Comparison of ENCODE assay signal across 8 cellular contexts in the genomic region with DNA sequence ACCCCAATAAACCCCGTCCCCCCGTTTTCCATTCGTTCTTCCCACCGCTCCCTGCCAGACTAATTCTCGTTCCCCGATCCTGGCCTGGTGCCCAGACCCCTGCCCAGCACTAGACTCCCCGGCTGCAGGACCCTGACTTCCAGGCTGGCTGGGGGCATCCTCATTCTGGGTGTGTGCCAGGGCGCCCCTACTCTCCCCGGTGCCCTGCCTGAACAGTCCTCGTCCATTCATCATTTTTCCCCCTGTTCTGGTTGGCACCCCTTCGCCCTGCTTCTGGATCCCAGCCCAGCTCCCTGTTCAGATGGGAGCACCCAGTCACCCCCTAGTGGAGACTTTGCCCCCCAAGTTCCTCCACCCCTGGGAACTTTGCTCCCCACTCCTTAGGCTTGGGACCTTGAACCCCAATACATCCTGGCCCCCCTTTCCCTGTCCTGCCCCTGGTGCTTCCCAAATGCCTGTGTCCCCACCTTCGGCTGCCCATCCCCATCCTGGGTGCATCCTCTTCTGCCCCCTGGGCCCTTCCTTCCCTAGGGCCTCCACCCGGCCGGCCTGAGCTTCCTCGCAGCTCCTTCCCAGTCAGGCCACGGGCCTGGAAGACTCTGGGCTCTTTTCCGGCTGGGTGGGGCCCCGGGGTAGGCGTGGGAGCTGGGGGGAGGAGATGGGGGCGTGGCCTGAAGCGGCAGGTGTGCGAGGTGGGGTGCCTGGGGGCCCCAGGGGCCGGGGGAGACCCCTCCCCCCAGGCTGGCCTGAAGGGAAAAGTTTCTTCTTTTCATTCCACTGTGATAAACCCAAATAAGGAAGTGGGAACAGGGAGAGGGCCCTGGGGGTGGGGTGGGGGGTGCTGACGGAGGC. TPM values are rescaled to one million over a fixed set of nuclear protein-coding genes. Genes with fewer than 3 reads are reported as not detected.
DNase-seq lines count a peak whose midpoint lies in the region; ATAC-seq, FAIRE-seq and TF ChIP-seq lines count a peak whose summit lies in the region.

No MANE protein-coding gene starts in this region.

- peak overlapping the region; percentile 86 for H3K4me3 Mint-ChIP-seq in endodermal cell

- peaks cover 32% of the 10 kb centered on the region for H3K4me1 ChIP-seq in A549
- H3K4me1 ChIP-seq in SJSA1 (replicated peaks): peaks cover 34% of the 10 kb centered on the region
- peaks cover 11% of the 10 kb centered on the region for H3K4me1 ChIP-seq in endodermal cell (ENCODE audit: control insufficient read depth, insufficient read depth, low read length)
- peaks cover 29% of the 10 kb centered on the region for H3K4me1 ChIP-seq in muscle layer of colon (ENCODE audit: insufficient read depth, low read length)

- POLR2A ChIA-PET in A549 (lab: Yijun Ruan, JAX): interaction anchor here (0.6 to 1.5 kb wide), 3 partner anchors 11 to 19 kb away, joined by 3 to 7 read pairs (median 5); partner anchors contain the start of gene FKBP2

- H3K9me3 ChIP-seq in A549: no peaks in the 10 kb centered on the region
- peaks cover 3% of the 10 kb centered on the region; the same call in 1 of the 2 replicates for H3K9me3 ChIP-seq in SJSA1 (replicated peaks)
- no peaks in the 10 kb centered on the region for H3K9me3 ChIP-seq in endodermal cell (ENCODE audit: control insufficient read depth, low read length)
- H3K9me3 ChIP-seq in muscle layer of colon (ENCODE audit: low read length): no peaks in the 10 kb centered on the region

- peak overlapping the region; percentile 84 for H3K4me3 ChIP-seq in A549
- peak overlapping the region; percentile 95 for H3K4me3 ChIP-seq in SJSA1
- H3K4me3 ChIP-seq in endodermal cell (ENCODE audit: low read length): peak overlapping the region; percentile 94
- H3K4me3 ChIP-seq in muscle layer of colon (ENCODE audit: low read depth in 1 of 2, low read length in 2 of 2): peak overlapping the region; percentile 82 to 90

- CTCF ChIA-PET in A549 (lab: Yijun Ruan, JAX): interaction anchor here (0.5 to 12.2 kb wide), 24 partner anchors 9 to 1437 kb away, joined by 3 to 220 read pairs (median 4); partner anchors contain the start of genes CATSPERZ, ESRRA, FERMT3 and KCNK4

- no peaks in the 10 kb centered on the region for H3K27me3 ChIP-seq in SJSA1 (replicated peaks)
- no peaks in the 10 kb centered on the region for H3K27me3 ChIP-seq in endodermal cell (ENCODE audit: control insufficient read depth, insufficient read depth, low read length, poor library complexity, severe bottlenecking)
- no peaks in the 10 kb centered on the region for H3K27me3 ChIP-seq in muscle layer of colon (ENCODE audit: control insufficient read depth in 1 of 2, insufficient read depth in 2 of 2, low read length in 2 of 2)

- TF ChIP-seq EP300 in A549 (IDR thresholded peaks at IDR 0.05): no peak

- 4% methylated on average over 20 of the region's 24 CpGs for WGBS in A549 (ENCODE audit: missing lambda C conversion rate)
- WGBS in endodermal cell (ENCODE audit: insufficient coverage in 1 of 2, insufficient read length in 1 of 2), 2 experiments: 6 to 12% methylated on average over 9 to 22 of the region's 24 CpGs

- TF ChIP-seq CTCF in A549 (IDR thresholded peaks at IDR 0.05) (peak; percentile 30; the same call in 2 of the 3 replicates), GM12873 (IDR thresholded peaks at IDR 0.05; ENCODE audit: insufficient read depth, low read depth, low read length, missing control alignments) (peak; percentile 66), endodermal cell (conservative IDR thresholded peaks at IDR 0.05) (peak; percentile 40)

- peak in 1 of 2 experiments; percentile 17; a peak in 1 of 5 replicates for TF ChIP-seq RAD21 in A549 (conservative IDR thresholded peaks at IDR 0.05 in 1 of 2, IDR thresholded peaks at IDR 0.05 in 1 of 2)

- no peaks in the 10 kb centered on the region for H3K27me3 Mint-ChIP-seq in endodermal cell (ENCODE audit: insufficient read depth)

- peak overlapping the region; percentile 98 for H3K4me2 ChIP-seq in A549

- H3K27ac ChIP-seq in A549 (peak overlapping the region; percentile 92 to 94), SJSA1 (peak overlapping the region; percentile 37), endodermal cell (ENCODE audit: low read depth, low read length) (no peak overlapping the region), muscle layer of colon (ENCODE audit: low read depth, low read length) (peak overlapping the region; percentile 20)

- H3K36me3 Mint-ChIP-seq in endodermal cell (ENCODE audit: low read depth): peaks cover 14% of the 10 kb centered on the region

- H3K36me3 ChIP-seq in SJSA1: peaks cover 38% of the 10 kb centered on the region
- H3K36me3 ChIP-seq in endodermal cell (ENCODE audit: control insufficient read depth, insufficient read depth, low read length): peaks cover 33% of the 10 kb centered on the region
- H3K36me3 ChIP-seq in muscle layer of colon (ENCODE audit: insufficient read depth, low read length): peaks cover 20% of the 10 kb centered on the region

- H3K4me1 Mint-ChIP-seq in endodermal cell: peaks cover 29% of the 10 kb centered on the region

- H3K27ac Mint-ChIP-seq in endodermal cell: peak overlapping the region; percentile 85

- peak; percentile 60 for TF ChIP-seq POLR2A in A549 (IDR thresholded peaks at IDR 0.05; ENCODE audit: low read length)

- ATAC-seq in A549 (peak; percentile 27 to 63; a peak in 5 of 6 replicates), GM19324 (IDR thresholded peaks at IDR 0.05; ENCODE audit: low FRiP score, unreplicated experiment) (no peak), GM18520 (IDR thresholded peaks at IDR 0.05; ENCODE audit: unreplicated experiment) (no peak)

- no peaks in the 10 kb centered on the region for H3K9me3 Mint-ChIP-seq in endodermal cell

- no peak for FAIRE-seq in A549 (lab: Jason Lieb, UNC)

- DNase-seq in A549 (ENCODE audit: low read depth in 1 of 2, low spot score in 1 of 2) (peak in 1 of 2 experiments; percentile 69), SJSA1 (ENCODE audit: low read depth in 1 of 2, low spot score in 2 of 2) (peak; percentile 57 to 74), endodermal cell (peak; percentile 72), NCI-H2029 treated with DMSO at 0.1 percent for 48 hours (lab: John Stamatoyannopoulos, UW) (no peak)

- peak overlapping the region; percentile 69 for H3K9ac ChIP-seq in endodermal cell (ENCODE audit: extremely low read depth, low read length, poor library complexity, severe bottlenecking)
- peak overlapping the region; percentile 53 for H3K9ac ChIP-seq in muscle layer of colon (ENCODE audit: low read length)

TF ChIP-seq in A549, 52 proteins besides CTCF, POLR2A, EP300 and RAD21 (continues in another document):
- TF ChIP-seq, protein P1, sequence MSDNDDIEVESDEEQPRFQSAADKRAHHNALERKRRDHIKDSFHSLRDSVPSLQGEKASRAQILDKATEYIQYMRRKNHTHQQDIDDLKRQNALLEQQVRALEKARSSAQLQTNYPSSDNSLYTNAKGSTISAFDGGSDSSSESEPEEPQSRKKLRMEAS (IDR thresholded peaks at IDR 0.05): 0 out of 2 replicates have a peak, but pooled peaks have one; percentile 24
- 0 out of 3 replicates have a peak, but pooled peaks have one; percentile 5 for TF ChIP-seq SMC3 (IDR thresholded peaks at IDR 0.05)

RNA-seq across cellular contexts. Expression of gene PLCB3, which starts 0.9 kb away (rescaled TPM):
- 8.8 and 9.9 TPM in 2 replicates for polyA plus RNA-seq in A549 (2011; rRNA removed)
- 22.3 and 28.0 TPM in 2 replicates for polyA plus RNA-seq in A549 (2012; cell fraction: cytosol; rRNA removed)
- polyA plus RNA-seq in A549 (2012; cell fraction: nucleus; rRNA removed): 55.6 and 59.6 TPM in 2 replicates
- polyA plus RNA-seq in A549 (2017; fragmentation: RNase III; extraction: RNeasy Plus Mini Kit Qiagen cat#74134 plus additional on column Dnase treatment): 19.2 to 21.3 TPM (median 21.2 TPM) in 3 replicates
- 17.1 and 22.3 TPM in 2 replicates for polyA minus RNA-seq in A549 (2011; rRNA and poly(A)+ RNA removed)
- total RNA-seq in SJSA1 (2014; rRNA removed; shearing (Covaris generic)): 34.3 and 51.5 TPM in 2 replicates
- 10 to 100 TPM; 75.0 to 83.2 TPM for total RNA-seq in endodermal cell
- 31.0 TPM for polyA plus RNA-seq in endodermal cell (2013, experiment 1 of 2)
- polyA plus RNA-seq in endodermal cell (2013, experiment 2 of 2): 28.3 TPM

RNA-seq across cellular contexts. Expression of gene PPP1R14B, which starts 5.5 kb away (rescaled TPM):
- polyA plus RNA-seq in A549 (2011; rRNA removed): 129 and 154 TPM in 2 replicates
- 385 and 411 TPM in 2 replicates for polyA plus RNA-seq in A549 (2012; cell fraction: cytosol; rRNA removed)
- polyA plus RNA-seq in A549 (2012; cell fraction: nucleus; rRNA removed): 243 and 262 TPM in 2 replicates
- polyA plus RNA-seq in A549 (2017; fragmentation: RNase III; extraction: RNeasy Plus Mini Kit Qiagen cat#74134 plus additional on column Dnase treatment): 152 to 155 TPM (median 152 TPM) in 3 replicates
- 77.8 and 94.5 TPM in 2 replicates for polyA minus RNA-seq in A549 (2011; rRNA and poly(A)+ RNA removed)
- 467 and 505 TPM in 2 replicates for total RNA-seq in SJSA1 (2014; rRNA removed; shearing (Covaris generic))
- total RNA-seq in endodermal cell: 100 to 1,000 TPM; 228 to 265 TPM
- polyA plus RNA-seq in endodermal cell (2013, experiment 1 of 2): 236 TPM
- polyA plus RNA-seq in endodermal cell (2013, experiment 2 of 2): 235 TPM

RNA-seq across cellular contexts. Expression of gene FKBP2, which starts 11.3 kb away (rescaled TPM):
- polyA plus RNA-seq in A549 (2011; rRNA removed) (40.5 and 41.4 TPM in 2 replicates), A549 (2017; fragmentation: RNase III; extraction: RNeasy Plus Mini Kit Qiagen cat#74134 plus additional on column Dnase treatment) (131 to 142 TPM (median 136 TPM) in 3 replicates)
- polyA plus RNA-seq in A549 (2012; cell fraction: cytosol; rRNA removed): 114 and 125 TPM in 2 replicates
- polyA plus RNA-seq in A549 (2012; cell fraction: nucleus; rRNA removed): 54.1 and 55.7 TPM in 2 replicates
- 27.7 and 31.9 TPM in 2 replicates for polyA minus RNA-seq in A549 (2011; rRNA and poly(A)+ RNA removed)
- 73.4 and 228 TPM in 2 replicates for total RNA-seq in SJSA1 (2014; rRNA removed; shearing (Covaris generic))
- 10 to 100 TPM; 44.6 to 53.7 TPM for total RNA-seq in endodermal cell
- 64.6 TPM for polyA plus RNA-seq in endodermal cell (2013, experiment 1 of 2)
- polyA plus RNA-seq in endodermal cell (2013, experiment 2 of 2): 54.0 TPM

RNA-seq across cellular contexts. Expression of gene VEGFB, which starts 17.8 kb away (rescaled TPM):
- 6.8 and 10.9 TPM in 2 replicates for polyA plus RNA-seq in A549 (2011; rRNA removed)
- 21.9 and 26.1 TPM in 2 replicates for polyA plus RNA-seq in A549 (2012; cell fraction: cytosol; rRNA removed)
- 10.8 and 17.3 TPM in 2 replicates for polyA plus RNA-seq in A549 (2012; cell fraction: nucleus; rRNA removed)
- polyA plus RNA-seq in A549 (2017; fragmentation: RNase III; extraction: RNeasy Plus Mini Kit Qiagen cat#74134 plus additional on column Dnase treatment): 24.6 to 26.7 TPM (median 26.5 TPM) in 3 replicates
- polyA minus RNA-seq in A549 (2011; rRNA and poly(A)+ RNA removed): 7.2 and 9.9 TPM in 2 replicates
- 13.0 and 17.2 TPM in 2 replicates for total RNA-seq in SJSA1 (2014; rRNA removed; shearing (Covaris generic))
- 10 to 100 TPM; 58.9 to 78.4 TPM for total RNA-seq in endodermal cell
- 54.9 TPM for polyA plus RNA-seq in endodermal cell (2013, experiment 1 of 2)
- polyA plus RNA-seq in endodermal cell (2013, experiment 2 of 2): 58.4 TPM

RNA-seq across cellular contexts. Expression of gene DNAJC4, which starts 21.9 kb away (rescaled TPM):
- polyA plus RNA-seq in A549 (2011; rRNA removed): 8.9 and 9.8 TPM in 2 replicates
- polyA plus RNA-seq in A549 (2012; cell fraction: cytosol; rRNA removed): 10.6 and 16.8 TPM in 2 replicates
- polyA plus RNA-seq in A549 (2012; cell fraction: nucleus; rRNA removed): 21.2 and 25.0 TPM in 2 replicates
- polyA plus RNA-seq in A549 (2017; fragmentation: RNase III; extraction: RNeasy Plus Mini Kit Qiagen cat#74134 plus additional on column Dnase treatment): 12.6 to 16.6 TPM (median 16.2 TPM) in 3 replicates
- polyA minus RNA-seq in A549 (2011; rRNA and poly(A)+ RNA removed): 6.9 and 10.5 TPM in 2 replicates
- total RNA-seq in SJSA1 (2014; rRNA removed; shearing (Covaris generic)): 2.7 and 11.9 TPM in 2 replicates
- 10 to 100 TPM; 20.3 to 22.9 TPM for total RNA-seq in endodermal cell
- 47.3 TPM for polyA plus RNA-seq in endodermal cell (2013, experiment 1 of 2)
- polyA plus RNA-seq in endodermal cell (2013, experiment 2 of 2): 47.4 TPM

Comparison
In these comparisons a context has a peak if more than half of its experiments do, and no peak if none do; other contexts are left out.
1. ATAC-seq: peak in A549 (2 of 2); none in GM19324 (single experiment) and GM18520 (single experiment).
2. Peak in every context shown above with its lines, with median percentiles within 50 percentile points of each other: H3K4me3 ChIP-seq and CTCF ChIP-seq.